In genomic region chr2:111495636-111496035, GRCh38 we compare ENCODE assay signal across 8 cellular contexts.
DNase-seq lines count a peak whose midpoint lies in the region; ATAC-seq and TF ChIP-seq lines count a peak whose summit lies in the region.
"Not testable (repeated sequence)": the region's sequence is repeated elsewhere in the genome, so short reads cannot be mapped to it uniquely, and the experiment has no call there.

No MANE protein-coding gene starts in this region.

- not testable (repeated sequence) for H3K36me3 Mint-ChIP-seq in CD4-positive, CD25-positive, alpha-beta regulatory T cell; MCF 10A (ENCODE audit: insufficient read depth, unreplicated experiment)

- H3K27ac Mint-ChIP-seq in CD4-positive, CD25-positive, alpha-beta regulatory T cell; MCF 10A (ENCODE audit: low read depth, unreplicated experiment): not testable (repeated sequence)

- not testable (repeated sequence) for H3K79me2 ChIP-seq in trophoblast cell (ENCODE audit: control insufficient read depth, insufficient read depth, low read length, poor library complexity)

- not testable (repeated sequence) for H3K9ac ChIP-seq in HUES64 (ENCODE audit: low read depth, low read length); trophoblast cell (ENCODE audit: low read length)

- H4K12ac ChIP-seq in trophoblast cell (ENCODE audit: low read depth, low read length) = not testable (repeated sequence)

- ATAC-seq in CD4-positive, CD25-positive, alpha-beta regulatory T cell (ENCODE audit: low read depth in 2 of 2) = not testable (repeated sequence)

- peaks cover 0 to 19% (median 4%) of the 10 kb centered on the region in 4 donors for H3K4me1 Mint-ChIP-seq in CD4-positive, CD25-positive, alpha-beta regulatory T cell
- H3K4me1 Mint-ChIP-seq in MCF 10A (ENCODE audit: insufficient read depth, unreplicated experiment) = not testable (repeated sequence)

- peak overlapping the region; percentile 70 for H4K91ac ChIP-seq in trophoblast cell (ENCODE audit: low read depth, low read length)

- CTCF ChIA-PET in MCF 10A (lab: Yijun Ruan, JAX) = not testable (repeated sequence)

- H3K4me3 ChIP-seq in CD4-positive, CD25-positive, alpha-beta regulatory T cell (ENCODE audit: low read depth, low read length); HUES64 (ENCODE audit: low read length); SJSA1; trophoblast cell (ENCODE audit: low read depth, low read length); thyroid gland (replicated peaks in 1 of 3): not testable (repeated sequence)

- H3K23ac ChIP-seq in trophoblast cell (ENCODE audit: low read length) = not testable (repeated sequence)

- H3K4ac ChIP-seq in trophoblast cell (ENCODE audit: low read depth, low read length) = peak overlapping the region; percentile 9

- H2AK5ac ChIP-seq in trophoblast cell (ENCODE audit: low read length) = not testable (repeated sequence)

- not testable (repeated sequence) for TF ChIP-seq POLR2A in thyroid gland (IDR thresholded peaks at IDR 0.05)

- peak overlapping the region; percentile 51 for H3K27ac ChIP-seq in CD4-positive, CD25-positive, alpha-beta regulatory T cell (ENCODE audit: insufficient read depth, low read length, poor library complexity, severe bottlenecking)
- peak overlapping the region; percentile 70; the same call in 1 of the 2 replicates for H3K27ac ChIP-seq in HUES64 (ENCODE audit: low read depth, low read length)
- H3K27ac ChIP-seq in SJSA1 = peak overlapping the region; percentile 92
- H3K27ac ChIP-seq in trophoblast cell (ENCODE audit: low read depth, low read length) = peak overlapping the region; percentile 84
- H3K27ac ChIP-seq in thyroid gland = peak overlapping the region; percentile 7 to 71 (median 70)

- intact Hi-C loops in MCF 10A (cut with micrococcal nuclease); thyroid gland (cut with DNase I): not testable (repeated sequence)

- POLR2A ChIA-PET in MCF 10A (lab: Yijun Ruan, JAX) = not testable (repeated sequence)

- DNase-seq in CD4-positive, CD25-positive, alpha-beta regulatory T cell; thyroid gland: not testable (repeated sequence)
- DNase-seq in SJSA1 (ENCODE audit: low read depth in 1 of 2, low spot score in 2 of 2) (peak; percentile 66 to 72), MCF 10A (ENCODE audit: unreplicated experiment) (peak; percentile 8), fibroblast of peridontal ligament (ENCODE audit: extremely low read depth) (peak; percentile 40), left kidney (ENCODE audit: low read depth, low spot score) (peak; percentile 17), trophoblast cell (peak; percentile 75 to 81)

- peak overlapping the region in 1 of 4 donors; percentile 38 for H3K4me3 Mint-ChIP-seq in CD4-positive, CD25-positive, alpha-beta regulatory T cell
- H3K4me3 Mint-ChIP-seq in MCF 10A (ENCODE audit: unreplicated experiment) = not testable (repeated sequence)

- H2AFZ ChIP-seq in trophoblast cell (ENCODE audit: insufficient read depth, low read length, poor library complexity) = not testable (repeated sequence)

- 42% methylated on average over 2 of the region's 2 CpGs for WGBS in HUES64
- WGBS in trophoblast cell (ENCODE audit: extremely low coverage, insufficient coverage, insufficient read length) = no CpG with 5 or more reads among the region's 2 CpGs
- 52 to 83% methylated on average over 2 of the region's 2 CpGs for WGBS in thyroid gland, 2 donors

- not testable (repeated sequence) for H3K4me1 ChIP-seq in CD4-positive, CD25-positive, alpha-beta regulatory T cell (ENCODE audit: control insufficient read depth, insufficient read depth, low read length, poor library complexity, severe bottlenecking); HUES64 (ENCODE audit: insufficient read depth, low read length); trophoblast cell (ENCODE audit: control insufficient read depth in 1 of 2, insufficient read depth in 2 of 2, low read length in 2 of 2); thyroid gland
- peaks cover 16% of the 10 kb centered on the region for H3K4me1 ChIP-seq in SJSA1 (replicated peaks)

- H3K14ac ChIP-seq in trophoblast cell (ENCODE audit: low read length) = peak overlapping the region; percentile 53

- not testable (repeated sequence) for H3K4me2 ChIP-seq in trophoblast cell (ENCODE audit: low read length)

- BruUV-seq in MCF 10A (replicated peaks; lab: Mats Ljungman, UMichigan) = TSS peak; percentile 31

- H3K27me3 Mint-ChIP-seq in CD4-positive, CD25-positive, alpha-beta regulatory T cell; MCF 10A (ENCODE audit: insufficient read depth, unreplicated experiment): not testable (repeated sequence)

- not testable (repeated sequence) for H3K36me3 ChIP-seq in CD4-positive, CD25-positive, alpha-beta regulatory T cell (ENCODE audit: control insufficient read depth, insufficient read depth, low read length); HUES64 (ENCODE audit: insufficient read depth, low read length); SJSA1; trophoblast cell (ENCODE audit: control insufficient read depth in 1 of 2, insufficient read depth in 2 of 2, low read length in 2 of 2); thyroid gland

- H2BK120ac ChIP-seq in trophoblast cell (ENCODE audit: insufficient read depth, low read length, poor library complexity) = peak overlapping the region; percentile 70

- not testable (repeated sequence) for TF ChIP-seq CTCF in MCF 10A (IDR thresholded peaks at IDR 0.05; ENCODE audit: unreplicated experiment); thyroid gland (IDR thresholded peaks at IDR 0.05)

- not testable (repeated sequence) for H4K8ac ChIP-seq in trophoblast cell (ENCODE audit: low read depth, low read length)

- not testable (repeated sequence) for H3K27me3 ChIP-seq in CD4-positive, CD25-positive, alpha-beta regulatory T cell (ENCODE audit: control insufficient read depth, insufficient read depth, low read length); HUES64 (ENCODE audit: insufficient read depth, low read length); SJSA1 (replicated peaks); trophoblast cell (ENCODE audit: insufficient read depth, low read length); thyroid gland

- peak overlapping the region; percentile 78 for H2BK5ac ChIP-seq in trophoblast cell (ENCODE audit: low read depth, low read length, poor library complexity)

- peak overlapping the region; percentile 11 for H2BK12ac ChIP-seq in trophoblast cell (ENCODE audit: low read length)

- H3K79me1 ChIP-seq in trophoblast cell (ENCODE audit: low read length) = not testable (repeated sequence)

- H3K9me3 Mint-ChIP-seq in CD4-positive, CD25-positive, alpha-beta regulatory T cell; MCF 10A (ENCODE audit: unreplicated experiment): not testable (repeated sequence)

- not testable (repeated sequence) for H3K9me3 ChIP-seq in CD4-positive, CD25-positive, alpha-beta regulatory T cell (ENCODE audit: control insufficient read depth in 2 of 2, low read length in 2 of 2); HUES64 (ENCODE audit: insufficient read depth, low read depth, low read length); SJSA1 (replicated peaks); trophoblast cell (ENCODE audit: insufficient read depth, low read depth, low read length); thyroid gland

- not testable (repeated sequence) for H3K18ac ChIP-seq in trophoblast cell (ENCODE audit: low read length)
